In genomic region chr9:89999176-89999533, GRCh38 we compare ENCODE assay signal across 9 cellular contexts.
DNase-seq lines count a peak whose midpoint lies in the region; ATAC-seq lines count a peak whose summit lies in the region.
"Had no signal": no experiment of that assay in that cellular context is flagged by ENCODE, and none has a peak within 500 bp of the region (broad histone marks: within the 10 kb centered on the region; RNA-seq: fewer than 3 reads in every experiment).

No MANE protein-coding gene starts in this region.

- peaks cover 47% of the 10 kb centered on the region for H3K4me1 Mint-ChIP-seq in activated CD8-positive, alpha-beta T cell treated with anti-CD3 and anti-CD28 coated beads, Interleukin-2, amount 10 ng/mL, durations not matched to agents 7 days and 5 days (ENCODE audit: low read depth)

- H3K4me3 ChIP-seq in subcutaneous abdominal adipose tissue (ENCODE audit: low read depth in 1 of 5, low read length in 5 of 5), result no peak overlapping the region

- H3K36me3 ChIP-seq in subcutaneous abdominal adipose tissue (ENCODE audit: control insufficient read depth in 5 of 5, insufficient read depth in 5 of 5, low read length in 5 of 5), result no peaks in the 10 kb centered on the region

- no peak for ATAC-seq in activated CD8-positive, alpha-beta T cell treated with anti-CD3 and anti-CD28 coated beads, Interleukin-2, amount 10 ng/mL, durations not matched to agents 7 days and 5 days
- ATAC-seq in HG02852 (IDR thresholded peaks at IDR 0.05; ENCODE audit: unreplicated experiment), result no peak

- H3K36me3 Mint-ChIP-seq in activated CD8-positive, alpha-beta T cell treated with anti-CD3 and anti-CD28 coated beads, Interleukin-2, amount 10 ng/mL, durations not matched to agents 7 days and 5 days (ENCODE audit: low read depth), result no peaks in the 10 kb centered on the region

- peak overlapping the region; percentile 92 for H3K27ac Mint-ChIP-seq in activated CD8-positive, alpha-beta T cell treated with anti-CD3 and anti-CD28 coated beads, Interleukin-2, amount 10 ng/mL, durations not matched to agents 7 days and 5 days

- H3K27me3 Mint-ChIP-seq in activated CD8-positive, alpha-beta T cell treated with anti-CD3 and anti-CD28 coated beads, Interleukin-2, amount 10 ng/mL, durations not matched to agents 7 days and 5 days (ENCODE audit: low read depth), result no peaks in the 10 kb centered on the region

- H3K4me1 ChIP-seq in subcutaneous abdominal adipose tissue (ENCODE audit: control insufficient read depth in 5 of 5, insufficient read depth in 5 of 5, low read length in 5 of 5), result peaks cover 14 to 55% (median 53%) of the 10 kb centered on the region in 5 donors

- no peaks in the 10 kb centered on the region for H3K9me3 Mint-ChIP-seq in activated CD8-positive, alpha-beta T cell treated with anti-CD3 and anti-CD28 coated beads, Interleukin-2, amount 10 ng/mL, durations not matched to agents 7 days and 5 days (ENCODE audit: insufficient read depth)

- POLR2A ChIA-PET in activated CD8-positive, alpha-beta T cell treated with anti-CD3 and anti-CD28 coated beads, Interleukin-2, amount 10 ng/mL, durations not matched to agents 7 days and 5 days (lab: Charles Lee), result interaction anchor here (1.5 kb wide), 1 partner anchor 394 kb away, joined by 3 read pairs; the partner anchor contains the start of gene GADD45G

- CTCF ChIA-PET in activated CD8-positive, alpha-beta T cell treated with anti-CD3 and anti-CD28 coated beads, Interleukin-2, amount 10 ng/mL, durations not matched to agents 7 days and 5 days (lab: Charles Lee), result interaction anchor here (0.9 to 3.2 kb wide), 10 partner anchors 10 to 405 kb away, joined by 3 to 34 read pairs (median 5); partner anchors contain the start of gene GADD45G

- peaks cover 0 to 6% (median 0%) of the 10 kb centered on the region in 5 donors for H3K9me3 ChIP-seq in subcutaneous abdominal adipose tissue (ENCODE audit: control insufficient read depth in 5 of 5, low read length in 5 of 5)

- peak overlapping the region; percentile 12 for H3K27ac ChIP-seq in subcutaneous abdominal adipose tissue (ENCODE audit: low read depth, low read length)

- DNase-seq in NCI-H1105 treated with DMSO at 0.1 percent for 48 hours (lab: John Stamatoyannopoulos, UW) (peak; percentile 11), NCI-H1105 (lab: John Stamatoyannopoulos, UW) (no peak), kidney tubule cell (ENCODE audit: low spot score) (peak; percentile 31), glomerular visceral epithelial cell (ENCODE audit: extremely low spot score) (no peak), NCI-H526 treated with DMSO at 0.1 percent for 48 hours (lab: John Stamatoyannopoulos, UW) (no peak)
- DNase-seq in activated CD8-positive, alpha-beta T cell treated with anti-CD3 and anti-CD28 coated beads, Interleukin-2, amount 10 ng/mL, durations not matched to agents 7 days and 5 days, result no peak
- DNase-seq: foreskin fibroblast had no signal

- H3K27me3 ChIP-seq in subcutaneous abdominal adipose tissue (ENCODE audit: control insufficient read depth in 5 of 5, insufficient read depth in 4 of 5, low read length in 5 of 5), result no peaks in the 10 kb centered on the region

- peak overlapping the region in 3 of 5 donors; percentile 48 to 69 (median 60) for H3K9ac ChIP-seq in subcutaneous abdominal adipose tissue (ENCODE audit: low read length in 5 of 5)

- H3K4me3 Mint-ChIP-seq in activated CD8-positive, alpha-beta T cell treated with anti-CD3 and anti-CD28 coated beads, Interleukin-2, amount 10 ng/mL, durations not matched to agents 7 days and 5 days, result peak overlapping the region; percentile 74

Comparison
In these comparisons a context has a peak if more than half of its experiments do, and no peak if none do; other contexts are left out.
1. DNase-seq: peak in NCI-H1105 treated with DMSO at 0.1 percent for 48 hours (single experiment) and kidney tubule cell (single experiment); none in NCI-H1105 (single experiment), activated CD8-positive, alpha-beta T cell treated with anti-CD3 and anti-CD28 coated beads, Interleukin-2, amount 10 ng/mL, durations not matched to agents 7 days and 5 days (single experiment), glomerular visceral epithelial cell (single experiment) and NCI-H526 treated with DMSO at 0.1 percent for 48 hours (single experiment).